ENCODE assay signal across 9 cellular contexts in genomic region chr15:31302778-31303433, GRCh38. TPM values are rescaled to one million over a fixed set of nuclear protein-coding genes. Genes with fewer than 3 reads are reported as not detected.
DNase-seq lines count a peak whose midpoint lies in the region; ATAC-seq, FAIRE-seq and TF ChIP-seq lines count a peak whose summit lies in the region.
"Had no signal": no experiment of that assay in that cellular context is flagged by ENCODE, and none has a peak within 500 bp of the region (broad histone marks: within the 10 kb centered on the region; RNA-seq: fewer than 3 reads in every experiment).

No MANE protein-coding gene starts in this region.

- H3K27ac Mint-ChIP-seq in CD4-positive, CD25-positive, alpha-beta regulatory T cell, result peak overlapping the region in 2 of 3 donors; percentile 50 to 69
- no peak overlapping the region for H3K27ac Mint-ChIP-seq in activated CD4-positive, alpha-beta memory T cell treated with anti-CD3 and anti-CD28 coated beads, Interleukin-2, amount 10 ng/mL, durations not matched to agents 7 days and 5 days
- H3K27ac Mint-ChIP-seq: immature natural killer cell had no signal

- H3K9me3 ChIP-seq in CD4-positive, CD25-positive, alpha-beta regulatory T cell (ENCODE audit: control insufficient read depth in 2 of 2, low read length in 2 of 2), result no peaks in the 10 kb centered on the region
- H3K9me3 ChIP-seq in mucosa of descending colon, result no peaks in the 10 kb centered on the region

- intact Hi-C loops in mucosa of descending colon (cut with DNase I, micrococcal nuclease), result no loop called here

- H3K9me3 Mint-ChIP-seq in CD4-positive, CD25-positive, alpha-beta regulatory T cell, result no peaks in the 10 kb centered on the region
- no peaks in the 10 kb centered on the region for H3K9me3 Mint-ChIP-seq in activated CD4-positive, alpha-beta memory T cell treated with anti-CD3 and anti-CD28 coated beads, Interleukin-2, amount 10 ng/mL, durations not matched to agents 7 days and 5 days
- H3K9me3 Mint-ChIP-seq: immature natural killer cell had no signal

- H3K4me1 ChIP-seq in CD4-positive, CD25-positive, alpha-beta regulatory T cell (ENCODE audit: control insufficient read depth, insufficient read depth, low read length, poor library complexity, severe bottlenecking), result peaks cover 12% of the 10 kb centered on the region
- peaks cover 11% of the 10 kb centered on the region for H3K4me1 ChIP-seq in mucosa of descending colon (ENCODE audit: low read depth)

- peak in 1 of 2 donors; percentile 34 for ATAC-seq in CD4-positive, CD25-positive, alpha-beta regulatory T cell (ENCODE audit: low read depth in 2 of 2)
- peak; percentile 27 for ATAC-seq in mucosa of descending colon
- no peak for ATAC-seq in GM21390 (IDR thresholded peaks at IDR 0.05; ENCODE audit: unreplicated experiment)
- no peak for ATAC-seq in GM19467 (IDR thresholded peaks at IDR 0.05; ENCODE audit: unreplicated experiment)
- ATAC-seq in HG02623 (IDR thresholded peaks at IDR 0.05; ENCODE audit: unreplicated experiment), result no peak

- no peaks in the 10 kb centered on the region for H3K36me3 Mint-ChIP-seq in CD4-positive, CD25-positive, alpha-beta regulatory T cell
- H3K36me3 Mint-ChIP-seq in activated CD4-positive, alpha-beta memory T cell treated with anti-CD3 and anti-CD28 coated beads, Interleukin-2, amount 10 ng/mL, durations not matched to agents 7 days and 5 days (ENCODE audit: low read depth), result no peaks in the 10 kb centered on the region
- H3K36me3 Mint-ChIP-seq: immature natural killer cell had no signal

- no peak overlapping the region for H3K27ac ChIP-seq in CD4-positive, CD25-positive, alpha-beta regulatory T cell (ENCODE audit: insufficient read depth, low read length, poor library complexity, severe bottlenecking)

- peak in 2 of 3 donors; percentile 18 to 38 for DNase-seq in CD4-positive, CD25-positive, alpha-beta regulatory T cell
- DNase-seq in GM12892 (ENCODE audit: insufficient read length) (no peak), mucosa of descending colon (peak in 1 of 3 donors; percentile 50), OCI-M2 (lab: John Stamatoyannopoulos, UW; ENCODE audit: unreplicated experiment) (no peak)
- DNase-seq in activated CD4-positive, alpha-beta memory T cell treated with anti-CD3 and anti-CD28 coated beads, Interleukin-2, amount 10 ng/mL, durations not matched to agents 7 days and 5 days, result peak; percentile 16

- TF ChIP-seq POLR2A in GM12892 (IDR thresholded peaks at IDR 0.05; ENCODE audit: low read depth, low read length), result no peak

- FAIRE-seq in GM12892 (lab: Jason Lieb, UNC), result peak; percentile 88

- H3K4me3 Mint-ChIP-seq in CD4-positive, CD25-positive, alpha-beta regulatory T cell, result no peak overlapping the region
- no peak overlapping the region for H3K4me3 Mint-ChIP-seq in activated CD4-positive, alpha-beta memory T cell treated with anti-CD3 and anti-CD28 coated beads, Interleukin-2, amount 10 ng/mL, durations not matched to agents 7 days and 5 days
- H3K4me3 Mint-ChIP-seq: immature natural killer cell had no signal

- CTCF ChIA-PET in activated CD4-positive, alpha-beta memory T cell treated with anti-CD3 and anti-CD28 coated beads, Interleukin-2, amount 10 ng/mL, durations not matched to agents 7 days and 5 days (lab: Charles Lee), result interaction anchor here (1.1 to 1.3 kb wide), 3 partner anchors 9 to 152 kb away, joined by 4 to 5 read pairs (median 4); no protein-coding TSS in a partner anchor

- peaks cover 0 to 37% (median 18%) of the 10 kb centered on the region in 4 donors for H3K4me1 Mint-ChIP-seq in CD4-positive, CD25-positive, alpha-beta regulatory T cell
- H3K4me1 Mint-ChIP-seq in activated CD4-positive, alpha-beta memory T cell treated with anti-CD3 and anti-CD28 coated beads, Interleukin-2, amount 10 ng/mL, durations not matched to agents 7 days and 5 days, result peaks cover 16% of the 10 kb centered on the region

- H3K27me3 Mint-ChIP-seq in CD4-positive, CD25-positive, alpha-beta regulatory T cell, result no peaks in the 10 kb centered on the region
- peaks cover 3% of the 10 kb centered on the region for H3K27me3 Mint-ChIP-seq in activated CD4-positive, alpha-beta memory T cell treated with anti-CD3 and anti-CD28 coated beads, Interleukin-2, amount 10 ng/mL, durations not matched to agents 7 days and 5 days

- no peak overlapping the region for H3K4me3 ChIP-seq in CD4-positive, CD25-positive, alpha-beta regulatory T cell (ENCODE audit: low read depth, low read length)
- no peak overlapping the region for H3K4me3 ChIP-seq in mucosa of descending colon

- POLR2A ChIA-PET in activated CD4-positive, alpha-beta memory T cell treated with anti-CD3 and anti-CD28 coated beads, Interleukin-2, amount 10 ng/mL, durations not matched to agents 7 days and 5 days (lab: Charles Lee), result interaction anchor here (0.7 to 0.9 kb wide), 2 partner anchors 14 to 23 kb away, joined by 4 to 5 read pairs; partner anchors contain the start of gene KLF13

- TF ChIP-seq CTCF in mucosa of descending colon (IDR thresholded peaks at IDR 0.05), result no peak

- H3K36me3 ChIP-seq in CD4-positive, CD25-positive, alpha-beta regulatory T cell (ENCODE audit: control insufficient read depth, insufficient read depth, low read length), result no peaks in the 10 kb centered on the region
- no peaks in the 10 kb centered on the region for H3K36me3 ChIP-seq in mucosa of descending colon (ENCODE audit: low read depth)

- no peaks in the 10 kb centered on the region for H3K27me3 ChIP-seq in CD4-positive, CD25-positive, alpha-beta regulatory T cell (ENCODE audit: control insufficient read depth, insufficient read depth, low read length)

RNA-seq across cellular contexts. Expression of gene KLF13, which starts 23.7 kb away (rescaled TPM):
- 227 TPM for total RNA-seq in CD4-positive, CD25-positive, alpha-beta regulatory T cell
- polyA plus RNA-seq in CD4-positive, CD25-positive, alpha-beta regulatory T cell, result 10 to 100 TPM; 36.3 to 52.1 (median 47.7) TPM
- 39.1 TPM for polyA plus RNA-seq in GM12892 (2012; ENCODE audit: missing spikeins)
- total RNA-seq in activated CD4-positive, alpha-beta memory T cell treated with anti-CD3 and anti-CD28 coated beads, Interleukin-2, amount 10 ng/mL, durations not matched to agents 7 days and 5 days, result 100 to 1,000 TPM; 199 TPM
- 100 to 1,000 TPM in 1 of 3 donors, 10 to 100 TPM in 2; 72.4 to 107 (median 91.2) TPM for total RNA-seq in mucosa of descending colon

Comparison
In these comparisons a context has a peak if more than half of its experiments do, and no peak if none do; other contexts are left out.
1. DNase-seq: peak in CD4-positive, CD25-positive, alpha-beta regulatory T cell (2 of 3) and activated CD4-positive, alpha-beta memory T cell treated with anti-CD3 and anti-CD28 coated beads, Interleukin-2, amount 10 ng/mL, durations not matched to agents 7 days and 5 days (single experiment); none in GM12892 (single experiment) and OCI-M2 (single experiment).